ENCODE assay signal across 19 cellular contexts in genomic region chr9:95605087-95605486, GRCh38.
"Had no signal": no experiment of that assay in that cellular context is flagged by ENCODE, and none has a peak within 500 bp of the region (broad histone marks: within the 10 kb centered on the region; RNA-seq: fewer than 3 reads in every experiment).

No MANE protein-coding gene starts in this region.

- H3K9me3 ChIP-seq: ascending aorta, colonic mucosa, gastrocnemius medialis, heart right ventricle, prostate gland, right lobe of liver, suprapubic skin had no signal

- H3K27me3 ChIP-seq: ascending aorta, colonic mucosa, gastrocnemius medialis, heart right ventricle, right lobe of liver, suprapubic skin had no signal

- DNase-seq: activated CD4-positive, alpha-beta T cell treated with anti-CD3 and anti-CD28 coated beads for 36 hours; activated CD8-positive, alpha-beta memory T cell treated with anti-CD3 and anti-CD28 coated beads, Interleukin-2, amount 50 U/mL, for 4 hours; activated CD8-positive, alpha-beta T cell treated with anti-CD3 and anti-CD28 coated beads for 36 hours; activated gamma-delta T cell treated with Interleukin-2 at 50 U/mL for 16 hours; activated T-cell treated with anti-CD3 and anti-CD28 coated beads, Interleukin-2, amount 50 U/mL, for 72 hours; colonic mucosa; effector CD4-positive, alpha-beta T cell; gastrocnemius medialis; heart right ventricle; kidney glomerular epithelial cell; nucleus accumbens; right lobe of liver; stimulated activated CD4-positive, alpha-beta T cell treated with anti-CD3 and anti-CD28 coated beads, Interleukin-12 subunit alpha, Interleukin-12 subunit beta, amount 100 ng/mL, for 4 hours; stimulated activated naive CD4-positive, alpha-beta T cell treated with Interleukin-2 at 50 U/mL for 16 hours; T-helper 9 cell had no signal

- H3K4me3 ChIP-seq: ascending aorta, colonic mucosa, gastrocnemius medialis, heart right ventricle, prostate gland, right lobe of liver, suprapubic skin had no signal

- H3K36me3 ChIP-seq: ascending aorta, colonic mucosa, gastrocnemius medialis, heart right ventricle, prostate gland, right lobe of liver, suprapubic skin had no signal

- H3K27ac ChIP-seq: ascending aorta, colonic mucosa, gastrocnemius medialis, heart right ventricle, prostate gland, right lobe of liver, suprapubic skin, VCaP had no signal

- H3K4me1 ChIP-seq: colonic mucosa, gastrocnemius medialis, heart right ventricle, right lobe of liver, suprapubic skin had no signal
